8 cellular contexts compared by ENCODE assay signal in genomic region chr10:102120142-102120986, GRCh38. TPM values are rescaled to one million over a fixed set of nuclear protein-coding genes. Genes with fewer than 3 reads are reported as not detected.
DNase-seq lines count a peak whose midpoint lies in the region; ATAC-seq, FAIRE-seq and TF ChIP-seq lines count a peak whose summit lies in the region.

Gene LDB1, minus strand, starts transcription at chr10:102120368. Its CDS starts 258 bp downstream, at chr10:102120110.

- WGBS in A549 (ENCODE audit: missing lambda C conversion rate), result 3% methylated on average over 33 of the region's 104 CpGs

- H3K36me3 ChIP-seq in colonic mucosa, result no peaks in the 10 kb centered on the region

- peak; percentile 4; the same call in 1 of the 3 replicates for TF ChIP-seq CTCF in A549 (IDR thresholded peaks at IDR 0.05)
- no peak for TF ChIP-seq CTCF in colonic mucosa (IDR thresholded peaks at IDR 0.05)

- H3K4me1 ChIP-seq in A549 (peaks cover 53% of the 10 kb centered on the region), colonic mucosa (peaks cover 24% of the 10 kb centered on the region)

- peak; percentile 62 for TF ChIP-seq POLR2A in A549 (IDR thresholded peaks at IDR 0.05; ENCODE audit: low read length)

- H3K9me3 ChIP-seq in A549 (no peaks in the 10 kb centered on the region), colonic mucosa (no peaks in the 10 kb centered on the region)

- H3K27ac ChIP-seq in A549, result peak within 1 kb of the TSS; percentile 85 to 98
- H3K27ac ChIP-seq in colonic mucosa, result peak within 1 kb of the TSS; percentile 84

- POLR2A ChIA-PET in A549 (lab: Yijun Ruan, JAX), result no interaction called here

- intact Hi-C loops in colonic mucosa (cut with DNase I), result no loop called here

- no peak for TF ChIP-seq EP300 in A549 (IDR thresholded peaks at IDR 0.05)

- ATAC-seq in A549 (peak; percentile 60 to 77), GM18511 (IDR thresholded peaks at IDR 0.05; ENCODE audit: unreplicated experiment) (peak; percentile 68), HG03064 (IDR thresholded peaks at IDR 0.05; ENCODE audit: low read depth, unreplicated experiment) (peak; percentile 48)

- DNase-seq in A549 (ENCODE audit: low read depth in 1 of 2, low spot score in 1 of 2), result peak; percentile 72 to 81
- DNase-seq in NCI-H460 (ENCODE audit: extremely low read depth, low read depth), result peak; percentile 71
- peak; percentile 48 to 55 for DNase-seq in activated CD4-positive, alpha-beta T cell treated with anti-CD3 and anti-CD28 coated beads for 4 hours
- peak; percentile 86 for DNase-seq in colonic mucosa
- peak; percentile 84 for DNase-seq in kidney tubule cell (ENCODE audit: low spot score)
- DNase-seq in stimulated activated CD4-positive, alpha-beta T cell treated with anti-CD3 and anti-CD28 coated beads, Interleukin-1b, Interleukin-23, amount 100 ng/mL, for 4 hours (ENCODE audit: low read depth in 2 of 2), result peak; percentile 30 to 52

- peak within 1 kb of the TSS; percentile 92 to 98 for H3K9ac ChIP-seq in colonic mucosa (ENCODE audit: low read depth in 2 of 2, low read length in 2 of 2)

- FAIRE-seq in A549 (lab: Jason Lieb, UNC), result no peak

- H3K4me2 ChIP-seq in A549, result peak within 1 kb of the TSS; percentile 97

- no peak for TF ChIP-seq RAD21 in A549 (conservative IDR thresholded peaks at IDR 0.05 in 1 of 2, IDR thresholded peaks at IDR 0.05 in 1 of 2)

- CTCF ChIA-PET in A549 (lab: Yijun Ruan, JAX), result interaction anchor here (3.9 kb wide), 1 partner anchor 11 kb away, joined by 45 read pairs; the partner anchor contains the start of gene PPRC1

- H3K27me3 ChIP-seq in colonic mucosa, result no peaks in the 10 kb centered on the region

- H3K4me3 ChIP-seq in A549 (peak within 1 kb of the TSS; percentile 97), colonic mucosa (peak within 1 kb of the TSS; percentile 69)

TF ChIP-seq in A549, 52 proteins besides CTCF, POLR2A, EP300 and RAD21:
- TF ChIP-seq, protein P1, sequence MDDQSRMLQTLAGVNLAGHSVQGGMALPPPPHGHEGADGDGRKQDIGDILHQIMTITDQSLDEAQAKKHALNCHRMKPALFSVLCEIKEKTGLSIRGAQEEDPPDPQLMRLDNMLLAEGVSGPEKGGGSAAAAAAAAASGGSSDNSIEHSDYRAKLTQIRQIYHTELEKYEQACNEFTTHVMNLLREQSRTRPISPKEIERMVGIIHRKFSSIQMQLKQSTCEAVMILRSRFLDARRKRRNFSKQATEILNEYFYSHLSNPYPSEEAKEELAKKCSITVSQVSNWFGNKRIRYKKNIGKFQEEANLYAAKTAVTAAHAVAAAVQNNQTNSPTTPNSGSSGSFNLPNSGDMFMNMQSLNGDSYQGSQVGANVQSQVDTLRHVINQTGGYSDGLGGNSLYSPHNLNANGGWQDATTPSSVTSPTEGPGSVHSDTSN (IDR thresholded peaks at IDR 0.05), result 0 out of 2 replicates have a peak, but pooled peaks have one; percentile 42
- TF ChIP-seq, protein P2, sequence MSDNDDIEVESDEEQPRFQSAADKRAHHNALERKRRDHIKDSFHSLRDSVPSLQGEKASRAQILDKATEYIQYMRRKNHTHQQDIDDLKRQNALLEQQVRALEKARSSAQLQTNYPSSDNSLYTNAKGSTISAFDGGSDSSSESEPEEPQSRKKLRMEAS (IDR thresholded peaks at IDR 0.05), result peak; percentile 54
- no peak for TF ChIP-seq EHMT2 (IDR thresholded peaks at IDR 0.05; ENCODE audit: low read depth)
- TF ChIP-seq E2F6 (IDR thresholded peaks at IDR 0.05; ENCODE audit: borderline replicate concordance, low read depth), result 0 out of 2 replicates have a peak, but pooled peaks have one; percentile 64
- peak; percentile 67; the same call in 1 of the 2 replicates for TF ChIP-seq PHF8 (IDR thresholded peaks at IDR 0.05; ENCODE audit: borderline replicate concordance, low read depth)
- TF ChIP-seq, protein P3, sequence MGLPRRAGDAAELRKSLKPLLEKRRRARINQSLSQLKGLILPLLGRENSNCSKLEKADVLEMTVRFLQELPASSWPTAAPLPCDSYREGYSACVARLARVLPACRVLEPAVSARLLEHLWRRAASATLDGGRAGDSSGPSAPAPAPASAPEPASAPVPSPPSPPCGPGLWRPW (IDR thresholded peaks at IDR 0.05), result no peak
- 0 out of 3 replicates have a peak, but pooled peaks have one; percentile 11 for TF ChIP-seq SMC3 (IDR thresholded peaks at IDR 0.05)
- TF ChIP-seq FOSL2 (IDR thresholded peaks at IDR 0.05), result no peak
- TF ChIP-seq FOSL2 (CRISPR knock-in tag; IDR thresholded peaks at IDR 0.05), result no peak
- TF ChIP-seq KDM5A (IDR thresholded peaks at IDR 0.05), result no peak; the same call in 1 of the 2 replicates
- TF ChIP-seq ESRRA (IDR thresholded peaks at IDR 0.05; ENCODE audit: borderline replicate concordance, low read length), result no peak
- TF ChIP-seq, protein P4, sequence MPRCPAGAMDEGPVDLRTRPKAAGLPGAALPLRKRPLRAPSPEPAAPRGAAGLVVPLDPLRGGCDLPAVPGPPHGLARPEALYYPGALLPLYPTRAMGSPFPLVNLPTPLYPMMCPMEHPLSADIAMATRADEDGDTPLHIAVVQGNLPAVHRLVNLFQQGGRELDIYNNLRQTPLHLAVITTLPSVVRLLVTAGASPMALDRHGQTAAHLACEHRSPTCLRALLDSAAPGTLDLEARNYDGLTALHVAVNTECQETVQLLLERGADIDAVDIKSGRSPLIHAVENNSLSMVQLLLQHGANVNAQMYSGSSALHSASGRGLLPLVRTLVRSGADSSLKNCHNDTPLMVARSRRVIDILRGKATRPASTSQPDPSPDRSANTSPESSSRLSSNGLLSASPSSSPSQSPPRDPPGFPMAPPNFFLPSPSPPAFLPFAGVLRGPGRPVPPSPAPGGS (IDR thresholded peaks at IDR 0.05), result 0 out of 3 replicates have a peak, but pooled peaks have one; percentile 25

RNA-seq across cellular contexts. Expression of gene LDB1, which starts in this region (rescaled TPM):
- polyA plus RNA-seq in A549 (2011; rRNA removed) (47.0 and 47.5 TPM in 2 replicates), A549 (2017; fragmentation: RNase III; extraction: RNeasy Plus Mini Kit Qiagen cat#74134 plus additional on column Dnase treatment) (33.3 to 37.3 TPM (median 37.2 TPM) in 3 replicates)
- 47.6 and 55.4 TPM in 2 replicates for polyA plus RNA-seq in A549 (2012; cell fraction: cytosol; rRNA removed)
- polyA plus RNA-seq in A549 (2012; cell fraction: nucleus; rRNA removed), result 145 and 151 TPM in 2 replicates
- 63.4 and 69.4 TPM in 2 replicates for polyA minus RNA-seq in A549 (2011; rRNA and poly(A)+ RNA removed)
- total RNA-seq in NCI-H460 (2014; rRNA removed; shearing (Covaris generic)), result 25.1 and 27.0 TPM in 2 replicates
- polyA plus RNA-seq in NCI-H460 (2014; cell fraction: nucleus; rRNA removed), result 95.4 and 107 TPM in 2 replicates
- 10 to 100 TPM; 30.8 to 31.4 TPM for total RNA-seq in colonic mucosa

Comparison
In these comparisons a context has a peak if more than half of its experiments do, and no peak if none do; other contexts are left out.
1. Peak in every context shown above with its lines: DNase-seq, ATAC-seq, H3K4me3 ChIP-seq and H3K27ac ChIP-seq.